ENCODE assay signal across 8 cellular contexts in the genomic region with DNA sequence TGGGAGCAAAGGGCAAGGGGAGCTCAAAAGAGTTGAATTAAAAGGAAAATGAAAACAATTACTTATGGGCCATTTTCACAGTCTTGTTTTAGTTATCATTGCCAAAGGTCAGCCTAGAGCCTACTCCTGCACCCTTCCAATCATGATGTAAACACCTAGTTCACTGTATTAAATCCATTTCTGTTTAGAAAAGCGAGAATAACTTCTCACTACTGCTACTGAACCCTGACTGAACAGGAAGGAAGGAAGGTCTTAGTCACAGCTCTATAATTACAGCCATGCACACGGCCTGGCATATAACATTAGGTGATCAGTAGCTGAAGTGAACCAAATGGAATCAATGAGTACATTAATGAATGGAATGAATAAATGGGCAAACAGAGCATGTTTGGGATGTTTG.
DNase-seq lines count a peak whose midpoint lies in the region; ATAC-seq and TF ChIP-seq lines count a peak whose summit lies in the region.

No MANE protein-coding gene starts in this region.

- H3K9me3 ChIP-seq in muscle layer of duodenum (ENCODE audit: control insufficient read depth in 1 of 2, low read length in 2 of 2) (no peaks in the 10 kb centered on the region), Caco-2 (no peaks in the 10 kb centered on the region)

- H3K9me3 Mint-ChIP-seq in Caco-2 (ENCODE audit: unreplicated experiment): peaks cover 9% of the 10 kb centered on the region

- in situ Hi-C loops in KBM-7 (cut with MboI; ENCODE audit: low pct_unique_long_range_greater_than_20kb, low sequenced_read_pairs): no loop called here

- peak in 2 of 3 experiments; percentile 22 to 40 for DNase-seq in NCI-H1417 (lab: John Stamatoyannopoulos, UW)
- DNase-seq in NCI-H1417 treated with DMSO at 0.1 percent for 48 hours (lab: John Stamatoyannopoulos, UW): no peak
- DNase-seq in HCEC 1CT: peak; percentile 31
- peak; percentile 50 for DNase-seq in KBM-7
- no peak for DNase-seq in NCI-H82 (lab: John Stamatoyannopoulos, UW)
- no peak for DNase-seq in left ventricle myocardium superior
- no peak for DNase-seq in Caco-2

- BruUV-seq in Caco-2 (replicated peaks; lab: Mats Ljungman, UMichigan): no TSS peak

- no peaks in the 10 kb centered on the region for H3K27me3 Mint-ChIP-seq in Caco-2 (ENCODE audit: insufficient read depth, unreplicated experiment)

- H3K36me3 ChIP-seq in muscle layer of duodenum (ENCODE audit: control insufficient read depth in 1 of 2, insufficient read depth in 2 of 2, low read length in 2 of 2): no peaks in the 10 kb centered on the region
- H3K36me3 ChIP-seq in Caco-2 (ENCODE audit: control insufficient read depth, insufficient read depth, low read length): no peaks in the 10 kb centered on the region

- H3K27me3 ChIP-seq in muscle layer of duodenum (ENCODE audit: low read depth, low read length) (no peaks in the 10 kb centered on the region), Caco-2 (replicated peaks; ENCODE audit: control insufficient read depth, insufficient read depth, low read length) (no peaks in the 10 kb centered on the region)

- no peak overlapping the region for H3K4me3 ChIP-seq in muscle layer of duodenum (ENCODE audit: low read depth in 1 of 2, low read length in 2 of 2)
- H3K4me3 ChIP-seq in Caco-2 (ENCODE audit: low read depth, low read length): no peak overlapping the region

- no peak overlapping the region for H3K4me3 Mint-ChIP-seq in Caco-2 (ENCODE audit: unreplicated experiment)

- H3K27ac ChIP-seq in muscle layer of duodenum (ENCODE audit: low read length): peak overlapping the region; percentile 57

- intact Hi-C loops in left ventricle myocardium superior (cut with micrococcal nuclease) (no loop called here), Caco-2 (cut with micrococcal nuclease; ENCODE audit: unreplicated experiment) (loop anchor here (1.0 kb wide), 1 partner anchor 21 kb away; no protein-coding TSS in a partner anchor)

- H3K36me3 Mint-ChIP-seq in Caco-2 (ENCODE audit: insufficient read depth, unreplicated experiment): peaks cover 8% of the 10 kb centered on the region

- no peak for TF ChIP-seq CTCF in Caco-2 (IDR thresholded peaks at IDR 0.05; ENCODE audit: insufficient read depth in 1 of 2, low read depth in 1 of 2, low read length in 1 of 2, severe bottlenecking in 1 of 2, unreplicated experiment in 1 of 2)

- no peak overlapping the region for H3K27ac Mint-ChIP-seq in Caco-2 (ENCODE audit: unreplicated experiment)

- CTCF ChIA-PET in Caco-2 (lab: Charles Lee): no interaction called here

- POLR2A ChIA-PET in Caco-2 (lab: Charles Lee): no interaction called here

- H3K4me1 ChIP-seq in muscle layer of duodenum (ENCODE audit: control insufficient read depth in 1 of 2, insufficient read depth in 2 of 2, low read length in 2 of 2): peaks cover 3 to 21% of the 10 kb centered on the region in 2 donors
- H3K4me1 ChIP-seq in Caco-2: peaks cover 39% of the 10 kb centered on the region

- peaks cover 40% of the 10 kb centered on the region for H3K4me1 Mint-ChIP-seq in Caco-2 (ENCODE audit: low read depth, unreplicated experiment)

- no peak for ATAC-seq in left ventricle myocardium superior

Comparison
In these comparisons a context has a peak if more than half of its experiments do, and no peak if none do; other contexts are left out.
1. DNase-seq: peak in NCI-H1417 (2 of 3), HCEC 1CT (single experiment) and KBM-7 (single experiment); none in NCI-H1417 treated with DMSO at 0.1 percent for 48 hours (single experiment), NCI-H82 (single experiment), left ventricle myocardium superior (single experiment) and Caco-2 (0 of 2).